Comparison of ENCODE assay signal across 27 cellular contexts in the genomic region with DNA sequence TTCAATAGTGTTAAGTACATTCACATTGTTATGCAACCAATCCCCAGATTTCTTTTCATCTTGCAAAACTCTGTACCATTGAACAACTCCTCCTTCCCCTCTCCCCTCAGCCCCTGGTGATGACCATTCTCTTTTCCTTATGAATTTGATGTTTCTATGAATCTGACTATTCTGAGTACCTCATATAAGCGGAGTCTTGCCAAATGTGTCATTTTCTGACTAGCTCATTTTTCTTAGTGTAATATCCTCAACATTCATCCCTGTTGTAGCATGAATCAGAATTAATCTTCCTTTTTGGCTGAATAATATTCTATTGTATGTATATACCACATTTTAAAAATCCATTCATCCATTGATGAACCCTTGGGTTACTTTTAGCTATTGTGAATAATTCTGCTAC. TPM values are rescaled to one million over a fixed set of nuclear protein-coding genes. Genes with fewer than 3 reads are reported as not detected.
A peak's percentile ranks its signal among the peaks of the same experiment; 100 is the strongest.
DNase-seq lines count a peak whose midpoint lies in the region; ATAC-seq, FAIRE-seq and TF ChIP-seq lines count a peak whose summit lies in the region.
"Had no signal": no experiment of that assay in that cellular context is flagged by ENCODE, and none has a peak within 500 bp of the region (broad histone marks: within the 10 kb centered on the region; RNA-seq: fewer than 3 reads in every experiment).

No MANE protein-coding gene starts in this region.

- TF ChIP-seq CTCF in astrocyte (IDR thresholded peaks at IDR 0.05; ENCODE audit: insufficient read depth, low read depth, low read length), result no peak
- no peak for TF ChIP-seq CTCF in neural progenitor cell (IDR thresholded peaks at IDR 0.05)

- no peaks in the 10 kb centered on the region for H3K9me3 ChIP-seq in GM23248 (ENCODE audit: low read depth)
- peaks cover 2% of the 10 kb centered on the region for H3K9me3 ChIP-seq in astrocyte (ENCODE audit: insufficient read depth, low read depth, low read length)
- no peaks in the 10 kb centered on the region for H3K9me3 ChIP-seq in neural progenitor cell (ENCODE audit: low read depth)
- H3K9me3 ChIP-seq: BE2C, BLaER1 had no signal

- H3K27ac Mint-ChIP-seq in astrocyte (ENCODE audit: unreplicated experiment), result no peak overlapping the region
- peak overlapping the region; percentile 3 for H3K27ac Mint-ChIP-seq in neural progenitor cell
- H3K27ac Mint-ChIP-seq: CD4-positive, CD25-positive, alpha-beta regulatory T cell; CD8-positive, alpha-beta memory T cell had no signal

- H3F3A ChIP-seq in GM23248 (ENCODE audit: insufficient read depth), result no peaks in the 10 kb centered on the region
- H3F3A ChIP-seq in neural progenitor cell (ENCODE audit: low read depth), result no peaks in the 10 kb centered on the region

- H3K4me3 Mint-ChIP-seq in astrocyte (ENCODE audit: unreplicated experiment), result no peak overlapping the region
- no peak overlapping the region for H3K4me3 Mint-ChIP-seq in neural progenitor cell
- H3K4me3 Mint-ChIP-seq: CD14-positive monocyte; CD4-positive, alpha-beta memory T cell; CD4-positive, CD25-positive, alpha-beta regulatory T cell; CD8-positive, alpha-beta memory T cell had no signal

- H3K4me2 ChIP-seq in GM23248 (ENCODE audit: unreplicated experiment) (no peak overlapping the region), astrocyte (ENCODE audit: low read length) (no peak overlapping the region), neural progenitor cell (no peak overlapping the region)
- H3K4me2 ChIP-seq: BLaER1 had no signal

- H3K27me3 ChIP-seq in GM23248 (replicated peaks; ENCODE audit: insufficient read depth), result peaks cover 12% of the 10 kb centered on the region; the same call in 1 of the 2 replicates
- peaks cover 12% of the 10 kb centered on the region for H3K27me3 ChIP-seq in astrocyte (ENCODE audit: insufficient read depth, low read length)
- no peaks in the 10 kb centered on the region for H3K27me3 ChIP-seq in neural progenitor cell
- H3K27me3 ChIP-seq: BE2C, BLaER1 had no signal

- no peak overlapping the region for H3K27ac ChIP-seq in GM23248
- no peak overlapping the region for H3K27ac ChIP-seq in astrocyte (ENCODE audit: low read depth, low read length)
- no peak overlapping the region for H3K27ac ChIP-seq in neural progenitor cell
- H3K27ac ChIP-seq: 22Rv1, BLaER1 had no signal

- H3K36me3 ChIP-seq in GM23248 (ENCODE audit: low read depth), result no peaks in the 10 kb centered on the region
- no peaks in the 10 kb centered on the region for H3K36me3 ChIP-seq in astrocyte (ENCODE audit: insufficient read depth, low read length)
- H3K36me3 ChIP-seq in neural progenitor cell, result no peaks in the 10 kb centered on the region
- H3K36me3 ChIP-seq: BE2C, BLaER1 had no signal

- no peaks in the 10 kb centered on the region for H3K9me2 ChIP-seq in GM23248 (ENCODE audit: insufficient read depth)

- FAIRE-seq in astrocyte (lab: Jason Lieb, UNC), result peak; percentile 26
- FAIRE-seq: A204.1, GM12878, GM12892, GM18507 had no signal

- H3K4me1 ChIP-seq in GM23248 (ENCODE audit: insufficient read depth), result no peaks in the 10 kb centered on the region
- H3K4me1 ChIP-seq in astrocyte (ENCODE audit: insufficient read depth, low read length), result peaks cover 3% of the 10 kb centered on the region
- H3K4me1 ChIP-seq in neural progenitor cell, result peaks cover 50% of the 10 kb centered on the region
- H3K4me1 ChIP-seq: BE2C had no signal

- H3K4me1 Mint-ChIP-seq in astrocyte (ENCODE audit: low read depth, unreplicated experiment) (peaks cover 7% of the 10 kb centered on the region), neural progenitor cell (peaks cover 55% of the 10 kb centered on the region)
- H3K4me1 Mint-ChIP-seq: CD14-positive monocyte had no signal

- 58 to 65% methylated on average over 1 of the region's 1 CpG for WGBS in GM23248 (ENCODE audit: low coverage in 1 of 2, low lambda C conversion rate in 2 of 2, missing lambda C conversion rate in 2 of 2), 2 experiments

- in situ Hi-C loops in GM23248 (cut with MboI), result no loop called here

- H3K9ac ChIP-seq in GM23248, result no peak overlapping the region
- no peak overlapping the region for H3K9ac ChIP-seq in astrocyte (ENCODE audit: low read length)
- H3K9ac ChIP-seq in neural progenitor cell, result no peak overlapping the region
- H3K9ac ChIP-seq: BLaER1 had no signal

- H3K27me3 Mint-ChIP-seq in astrocyte (ENCODE audit: low read depth, unreplicated experiment) (peaks cover 11% of the 10 kb centered on the region), neural progenitor cell (ENCODE audit: insufficient read depth, low read depth) (peaks cover 6% of the 10 kb centered on the region)

- H3K79me2 ChIP-seq in GM23248 (ENCODE audit: insufficient read depth) (no peaks in the 10 kb centered on the region), astrocyte (ENCODE audit: insufficient read depth, low read length) (no peaks in the 10 kb centered on the region), neural progenitor cell (ENCODE audit: low read depth) (no peaks in the 10 kb centered on the region)

- H3K36me3 Mint-ChIP-seq in astrocyte (ENCODE audit: low read depth, unreplicated experiment) (no peaks in the 10 kb centered on the region), neural progenitor cell (no peaks in the 10 kb centered on the region)
- H3K36me3 Mint-ChIP-seq: CD14-positive monocyte; CD4-positive, alpha-beta memory T cell; CD4-positive, CD25-positive, alpha-beta regulatory T cell; CD8-positive, alpha-beta memory T cell had no signal

- ATAC-seq in HG02610 (IDR thresholded peaks at IDR 0.05; ENCODE audit: unreplicated experiment) (no peak), GM21529 (IDR thresholded peaks at IDR 0.05; ENCODE audit: unreplicated experiment) (no peak)
- ATAC-seq: GM12878 had no signal

- no peak overlapping the region for H3K4me3 ChIP-seq in GM23248
- no peak overlapping the region for H3K4me3 ChIP-seq in astrocyte (ENCODE audit: insufficient read depth, low read depth, low read length)
- H3K4me3 ChIP-seq in neural progenitor cell, result no peak overlapping the region
- H3K4me3 ChIP-seq: BLaER1, GM12878 had no signal

- H3K9me3 Mint-ChIP-seq in astrocyte (ENCODE audit: unreplicated experiment) (no peaks in the 10 kb centered on the region), neural progenitor cell (peaks cover 10% of the 10 kb centered on the region)
- H3K9me3 Mint-ChIP-seq: CD14-positive monocyte; CD8-positive, alpha-beta memory T cell had no signal

- DNase-seq in GM23248 (peak; percentile 29), astrocyte (ENCODE audit: low read depth) (no peak), neural progenitor cell (ENCODE audit: low spot score) (no peak), SW 1271 (lab: John Stamatoyannopoulos, UW) (no peak)
- DNase-seq: ACHN; BE2C; C1 segment of cervical spinal cord; CD4-positive, alpha-beta memory T cell; CD4-positive, CD25-positive, alpha-beta regulatory T cell; CD8-positive, alpha-beta memory T cell; COR-L47; DMS 273 treated with DMSO at 0.1 percent for 48 hours; DMS153; DMS53; DMS79; DND-41; EL; GDM1 had no signal

- no peak overlapping the region for H2AFZ ChIP-seq in GM23248
- H2AFZ ChIP-seq in astrocyte (ENCODE audit: low read depth, low read length), result no peak overlapping the region
- H2AFZ ChIP-seq in neural progenitor cell (replicated peaks), result no peak overlapping the region

- H4K20me1 ChIP-seq in GM23248 (ENCODE audit: insufficient read depth) (no peaks in the 10 kb centered on the region), astrocyte (ENCODE audit: insufficient read depth, low read length) (no peaks in the 10 kb centered on the region), neural progenitor cell (ENCODE audit: low read depth) (no peaks in the 10 kb centered on the region)
- H4K20me1 ChIP-seq: BLaER1 had no signal

RNA-seq across cellular contexts. Expression of gene SMIM20, which starts 34.0 kb away (rescaled TPM):
- total RNA-seq in GM23248 (2014; rRNA removed; shearing (Covaris generic)), result 24.3 and 35.6 TPM in 2 replicates
- 53.0 and 53.7 TPM in 2 replicates for polyA plus RNA-seq in GM23248 (2016; fragmentation: Nextera tagmentation; extraction: Ambion mirVana)
- total RNA-seq in astrocyte (19.4 and 22.3 TPM in 2 replicates), neural progenitor cell (ENCODE audit: low replicate concordance) (51.7 and 57.5 TPM in 2 replicates)
